1 cellular context compared by ENCODE assay signal in genomic region chr19:41288898-41289505, GRCh38.
TF ChIP-seq lines count a peak whose summit lies in the region.

No MANE protein-coding gene starts in this region.

TF ChIP-seq in WTC11, 78 proteins besides CTCF, POLR2A, EP300 and RAD21:
- no peak for TF ChIP-seq CBFB (CRISPR knock-in tag; IDR thresholded peaks at IDR 0.05; ENCODE audit: low read depth)
- TF ChIP-seq ESRRA (CRISPR knock-in tag; IDR thresholded peaks at IDR 0.05; ENCODE audit: borderline replicate concordance), result no peak
- no peak for TF ChIP-seq E2F4 (CRISPR knock-in tag; IDR thresholded peaks at IDR 0.05; ENCODE audit: borderline replicate concordance, low read depth)
- no peak for TF ChIP-seq ATF2 (CRISPR knock-in tag; IDR thresholded peaks at IDR 0.05; ENCODE audit: borderline replicate concordance, low read depth)
- TF ChIP-seq USF1 (CRISPR knock-in tag; IDR thresholded peaks at IDR 0.05), result no peak
- TF ChIP-seq ERG (CRISPR knock-in tag; IDR thresholded peaks at IDR 0.05), result no peak
- no peak for TF ChIP-seq HMGA2 (CRISPR knock-in tag; IDR thresholded peaks at IDR 0.05)
- no peak for TF ChIP-seq CREB1 (CRISPR knock-in tag; IDR thresholded peaks at IDR 0.05)
- TF ChIP-seq ZNF425 (CRISPR knock-in tag; conservative IDR thresholded peaks at IDR 0.05), result no peak
